9 cellular contexts compared by ENCODE assay signal in genomic region chr1:55211456-55211855, GRCh38. TPM values are rescaled to one million over a fixed set of nuclear protein-coding genes. Genes with fewer than 3 reads are reported as not detected.
DNase-seq lines count a peak whose midpoint lies in the region; ATAC-seq and TF ChIP-seq lines count a peak whose summit lies in the region.
"Had no signal": no experiment of that assay in that cellular context is flagged by ENCODE, and none has a peak within 500 bp of the region (broad histone marks: within the 10 kb centered on the region; RNA-seq: fewer than 3 reads in every experiment).

No MANE protein-coding gene starts in this region.

- ATAC-seq in activated naive CD8-positive, alpha-beta T cell treated with anti-CD3 and anti-CD28 coated beads, Interleukin-2, amount 50 U/mL, for 24 hours: no peak
- no peak for ATAC-seq in natural killer cell treated with Interleukin-12 subunit alpha and Interleukin-12 subunit beta and Interleukin-15 and Interleukin-18, amount 100 ng/mL, for 72 hours
- ATAC-seq in mucosa of descending colon: no peak
- no peak for ATAC-seq in HG02610 (IDR thresholded peaks at IDR 0.05; ENCODE audit: unreplicated experiment)

- CTCF ChIA-PET in Caco-2 (lab: Charles Lee): no interaction called here

- H3K4me3 ChIP-seq in Caco-2 (ENCODE audit: low read depth, low read length) (no peak overlapping the region), GM23248 (no peak overlapping the region), mucosa of descending colon (no peak overlapping the region)
- no peak overlapping the region for H3K4me3 ChIP-seq in effector memory CD4-positive, alpha-beta T cell (ENCODE audit: insufficient read depth, low read depth, low read length, poor library complexity, severe bottlenecking)

- H3K36me3 ChIP-seq in Caco-2 (ENCODE audit: control insufficient read depth, insufficient read depth, low read length) (no peaks in the 10 kb centered on the region), GM23248 (ENCODE audit: low read depth) (no peaks in the 10 kb centered on the region), mucosa of descending colon (ENCODE audit: low read depth) (no peaks in the 10 kb centered on the region)
- no peaks in the 10 kb centered on the region for H3K36me3 ChIP-seq in effector memory CD4-positive, alpha-beta T cell (ENCODE audit: control insufficient read depth, insufficient read depth, low read length)

- H3K9me3 ChIP-seq in Caco-2 (no peaks in the 10 kb centered on the region), GM23248 (ENCODE audit: low read depth) (no peaks in the 10 kb centered on the region), mucosa of descending colon (no peaks in the 10 kb centered on the region)
- no peaks in the 10 kb centered on the region for H3K9me3 ChIP-seq in effector memory CD4-positive, alpha-beta T cell (ENCODE audit: control insufficient read depth, low read length)

- peaks cover 31% of the 10 kb centered on the region for H3K4me1 Mint-ChIP-seq in Caco-2 (ENCODE audit: low read depth, unreplicated experiment)
- H3K4me1 Mint-ChIP-seq in activated naive CD8-positive, alpha-beta T cell treated with anti-CD3 and anti-CD28 coated beads, Interleukin-2, amount 50 U/mL, for 24 hours: peaks cover 73% of the 10 kb centered on the region
- peaks cover 49 to 69% of the 10 kb centered on the region in 2 donors for H3K4me1 Mint-ChIP-seq in natural killer cell treated with Interleukin-12 subunit alpha and Interleukin-12 subunit beta and Interleukin-15 and Interleukin-18, amount 100 ng/mL, for 72 hours (ENCODE audit: low read depth in 2 of 2)

- no peak overlapping the region for H3K27ac Mint-ChIP-seq in Caco-2 (ENCODE audit: unreplicated experiment)
- H3K27ac Mint-ChIP-seq in activated naive CD8-positive, alpha-beta T cell treated with anti-CD3 and anti-CD28 coated beads, Interleukin-2, amount 50 U/mL, for 24 hours: peak overlapping the region; percentile 91
- H3K27ac Mint-ChIP-seq in natural killer cell treated with Interleukin-12 subunit alpha and Interleukin-12 subunit beta and Interleukin-15 and Interleukin-18, amount 100 ng/mL, for 72 hours: peak overlapping the region; percentile 93

- peaks cover 8% of the 10 kb centered on the region; the same call in 1 of the 2 replicates for H4K20me1 ChIP-seq in GM23248 (ENCODE audit: insufficient read depth)

- no peak for DNase-seq in Caco-2
- DNase-seq in GM23248: no peak
- DNase-seq in activated naive CD8-positive, alpha-beta T cell treated with anti-CD3 and anti-CD28 coated beads, Interleukin-2, amount 50 U/mL, for 24 hours: no peak
- no peak for DNase-seq in natural killer cell treated with Interleukin-12 subunit alpha and Interleukin-12 subunit beta and Interleukin-15 and Interleukin-18, amount 100 ng/mL, for 72 hours (ENCODE audit: low spot score)
- DNase-seq in mucosa of descending colon: no peak
- no peak for DNase-seq in effector memory CD4-positive, alpha-beta T cell
- no peak for DNase-seq in activated CD4-positive, CD25-positive, alpha-beta regulatory T cell treated with anti-CD3 and anti-CD28 coated beads, Interleukin-2, amount 50 U/mL, for 72 hours
- DNase-seq: NCI-H2029 had no signal

- no peak for TF ChIP-seq CTCF in Caco-2 (IDR thresholded peaks at IDR 0.05; ENCODE audit: insufficient read depth in 1 of 2, low read depth in 1 of 2, low read length in 1 of 2, severe bottlenecking in 1 of 2, unreplicated experiment in 1 of 2)
- TF ChIP-seq CTCF in mucosa of descending colon (IDR thresholded peaks at IDR 0.05): no peak

- POLR2A ChIA-PET in Caco-2 (lab: Charles Lee): no interaction called here

- no TSS peak for BruUV-seq in Caco-2 (replicated peaks; lab: Mats Ljungman, UMichigan)

- H3F3A ChIP-seq in GM23248 (ENCODE audit: insufficient read depth): 0 out of 2 replicates have a peak, but pooled peaks cover 8% of the 10 kb centered on the region

- 53 to 67% methylated on average over 2 of the region's 2 CpGs for whole genome bisulfite sequencing in GM23248 (ENCODE audit: low coverage in 1 of 2, low lambda C conversion rate in 2 of 2, missing lambda C conversion rate in 2 of 2), 2 experiments

- in situ Hi-C loops in GM23248 (cut with MboI): no loop called here

- H3K27ac ChIP-seq in GM23248: no peak overlapping the region
- H3K27ac ChIP-seq in effector memory CD4-positive, alpha-beta T cell (ENCODE audit: insufficient read depth, low read length, poor library complexity, severe bottlenecking): no peak overlapping the region

- no peaks in the 10 kb centered on the region for H3K9me3 Mint-ChIP-seq in Caco-2 (ENCODE audit: unreplicated experiment)
- no peaks in the 10 kb centered on the region for H3K9me3 Mint-ChIP-seq in activated naive CD8-positive, alpha-beta T cell treated with anti-CD3 and anti-CD28 coated beads, Interleukin-2, amount 50 U/mL, for 24 hours
- H3K9me3 Mint-ChIP-seq in natural killer cell treated with Interleukin-12 subunit alpha and Interleukin-12 subunit beta and Interleukin-15 and Interleukin-18, amount 100 ng/mL, for 72 hours: no peaks in the 10 kb centered on the region

- H2AFZ ChIP-seq in GM23248: no peak overlapping the region

- no peaks in the 10 kb centered on the region for H3K27me3 Mint-ChIP-seq in Caco-2 (ENCODE audit: insufficient read depth, unreplicated experiment)
- peaks cover 2% of the 10 kb centered on the region for H3K27me3 Mint-ChIP-seq in activated naive CD8-positive, alpha-beta T cell treated with anti-CD3 and anti-CD28 coated beads, Interleukin-2, amount 50 U/mL, for 24 hours
- no peaks in the 10 kb centered on the region for H3K27me3 Mint-ChIP-seq in natural killer cell treated with Interleukin-12 subunit alpha and Interleukin-12 subunit beta and Interleukin-15 and Interleukin-18, amount 100 ng/mL, for 72 hours

- peaks cover 24% of the 10 kb centered on the region for H3K4me1 ChIP-seq in Caco-2
- H3K4me1 ChIP-seq in GM23248 (ENCODE audit: insufficient read depth): peaks cover 44% of the 10 kb centered on the region
- peaks cover 30% of the 10 kb centered on the region for H3K4me1 ChIP-seq in mucosa of descending colon (ENCODE audit: low read depth)
- peaks cover 32% of the 10 kb centered on the region for H3K4me1 ChIP-seq in effector memory CD4-positive, alpha-beta T cell (ENCODE audit: control insufficient read depth, insufficient read depth, low read length, poor library complexity, severe bottlenecking)

- no peaks in the 10 kb centered on the region for H3K9me2 ChIP-seq in GM23248 (ENCODE audit: insufficient read depth)

- H3K36me3 Mint-ChIP-seq in Caco-2 (ENCODE audit: insufficient read depth, unreplicated experiment): peaks cover 19% of the 10 kb centered on the region
- peaks cover 27% of the 10 kb centered on the region for H3K36me3 Mint-ChIP-seq in activated naive CD8-positive, alpha-beta T cell treated with anti-CD3 and anti-CD28 coated beads, Interleukin-2, amount 50 U/mL, for 24 hours (ENCODE audit: low read depth)
- H3K36me3 Mint-ChIP-seq in natural killer cell treated with Interleukin-12 subunit alpha and Interleukin-12 subunit beta and Interleukin-15 and Interleukin-18, amount 100 ng/mL, for 72 hours: peaks cover 7% of the 10 kb centered on the region

- H3K27me3 ChIP-seq in Caco-2 (replicated peaks; ENCODE audit: control insufficient read depth, insufficient read depth, low read length) (no peaks in the 10 kb centered on the region), GM23248 (replicated peaks; ENCODE audit: insufficient read depth) (no peaks in the 10 kb centered on the region)
- no peaks in the 10 kb centered on the region for H3K27me3 ChIP-seq in effector memory CD4-positive, alpha-beta T cell (replicated peaks; ENCODE audit: control insufficient read depth, insufficient read depth, low read length, poor library complexity, severe bottlenecking)

- H3K9ac ChIP-seq in GM23248: no peak overlapping the region

- intact Hi-C loops in Caco-2 (cut with micrococcal nuclease; ENCODE audit: unreplicated experiment) (no loop called here), mucosa of descending colon (cut with DNase I, micrococcal nuclease) (no loop called here)

- H3K79me2 ChIP-seq in GM23248 (ENCODE audit: insufficient read depth): peaks cover 93% of the 10 kb centered on the region

- H3K4me2 ChIP-seq in GM23248 (ENCODE audit: unreplicated experiment): peak overlapping the region; percentile 44

- peak overlapping the region; percentile 48 for H3K4me3 Mint-ChIP-seq in Caco-2 (ENCODE audit: unreplicated experiment)
- H3K4me3 Mint-ChIP-seq in activated naive CD8-positive, alpha-beta T cell treated with anti-CD3 and anti-CD28 coated beads, Interleukin-2, amount 50 U/mL, for 24 hours: peak overlapping the region; percentile 94
- H3K4me3 Mint-ChIP-seq in natural killer cell treated with Interleukin-12 subunit alpha and Interleukin-12 subunit beta and Interleukin-15 and Interleukin-18, amount 100 ng/mL, for 72 hours: peak overlapping the region; percentile 99

RNA-seq across cellular contexts. Expression of gene USP24, which starts 3.7 kb away (rescaled TPM):
- total RNA-seq in Caco-2 (2022): 34.7 and 36.4 TPM in 2 replicates
- total RNA-seq in GM23248 (2014; rRNA removed; shearing (Covaris generic)): 16.3 and 26.9 TPM in 2 replicates
- 3.3 and 4.4 TPM in 2 replicates for polyA plus RNA-seq in GM23248 (2016; fragmentation: Nextera tagmentation; extraction: Ambion mirVana)
- 10 to 100 TPM; 66.8 to 83.1 TPM for total RNA-seq in natural killer cell treated with Interleukin-12 subunit alpha and Interleukin-12 subunit beta and Interleukin-15 and Interleukin-18, amount 100 ng/mL, for 72 hours
- 10 to 100 TPM; 35.5 to 51.1 (median 46.2) TPM for total RNA-seq in mucosa of descending colon

Comparison
In these comparisons a context has a peak if more than half of its experiments do, and no peak if none do; other contexts are left out.
1. H3K4me3 Mint-ChIP-seq: peak in every context shown above with its lines; median percentile 99 in natural killer cell treated with Interleukin-12 subunit alpha and Interleukin-12 subunit beta and Interleukin-15 and Interleukin-18, amount 100 ng/mL, for 72 hours; 94 in activated naive CD8-positive, alpha-beta T cell treated with anti-CD3 and anti-CD28 coated beads, Interleukin-2, amount 50 U/mL, for 24 hours; 48 in Caco-2.